ENCODE assay signal across 1 cellular context in genomic region chr2:20487392-20488135, GRCh38.
TF ChIP-seq lines count a peak whose summit lies in the region.

No MANE protein-coding gene starts in this region.

TF ChIP-seq in GM23338, 12 proteins besides CTCF, POLR2A, EP300 and RAD21:
- no peak for TF ChIP-seq REST (IDR thresholded peaks at IDR 0.05; ENCODE audit: unreplicated experiment)
